22 cellular contexts compared by ENCODE assay signal in the genomic region with DNA sequence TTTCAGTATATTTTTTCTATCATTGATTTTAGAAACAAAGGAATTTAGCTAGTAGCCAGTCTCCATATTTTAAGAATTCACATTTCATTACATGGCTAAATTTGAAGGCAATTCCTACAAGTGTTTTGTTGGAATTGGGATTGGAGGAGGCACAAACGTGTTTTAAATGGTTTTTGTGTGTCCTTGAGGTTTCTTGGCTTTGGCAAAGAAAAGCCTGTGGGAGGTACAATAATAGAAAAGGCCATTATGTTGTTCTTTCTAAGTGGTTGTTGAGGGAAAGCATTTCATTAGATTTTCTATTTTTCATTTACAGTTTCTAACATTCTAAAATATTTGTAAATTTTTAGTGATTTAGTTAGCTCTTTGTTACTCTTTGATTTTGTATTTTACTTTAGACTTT.
DNase-seq lines count a peak whose midpoint lies in the region; ATAC-seq and TF ChIP-seq lines count a peak whose summit lies in the region.
"Had no signal": no experiment of that assay in that cellular context is flagged by ENCODE, and none has a peak within 500 bp of the region (broad histone marks: within the 10 kb centered on the region; RNA-seq: fewer than 3 reads in every experiment).

No MANE protein-coding gene starts in this region.

- no peaks in the 10 kb centered on the region for H3K9me3 ChIP-seq in HUES48 (ENCODE audit: control insufficient read depth, insufficient read depth, low read length)
- H3K9me3 ChIP-seq: esophagus muscularis mucosa, HAP-1, sigmoid colon, thoracic aorta, vagina had no signal

- intact Hi-C loops in lower leg skin (cut with DNase I; ENCODE audit: low total_unique reads), result no loop called here

- no peaks in the 10 kb centered on the region for H3K36me3 ChIP-seq in HUES48 (ENCODE audit: control insufficient read depth, insufficient read depth, low read length)
- H3K36me3 ChIP-seq: HAP-1, sigmoid colon, vagina had no signal

- no peak for TF ChIP-seq CTCF in lower leg skin (IDR thresholded peaks at IDR 0.05)

- no peak for TF ChIP-seq POLR2A in lower leg skin (IDR thresholded peaks at IDR 0.05)

- H3K4me1 ChIP-seq in HUES48 (ENCODE audit: control insufficient read depth, insufficient read depth, low read length), result peaks cover 21% of the 10 kb centered on the region
- H3K4me1 ChIP-seq: sigmoid colon, vagina had no signal

- WGBS in lower leg skin, 2 donors, result 33 to 50% methylated on average over 1 of the region's 1 CpG

- H3K27me3 ChIP-seq in HUES48 (ENCODE audit: control insufficient read depth, insufficient read depth, low read length), result no peaks in the 10 kb centered on the region
- H3K27me3 ChIP-seq: esophagus muscularis mucosa, sigmoid colon, vagina had no signal

- ATAC-seq in GM19463 (IDR thresholded peaks at IDR 0.05; ENCODE audit: unreplicated experiment), result no peak
- ATAC-seq: activated CD8-positive, alpha-beta T cell treated with anti-CD3 and anti-CD28 coated beads, Interleukin-2, amount 10 ng/mL, durations not matched to agents 7 days and 5 days had no signal

- H3K27ac ChIP-seq in HUES48 (ENCODE audit: low read depth, low read length) (peak overlapping the region; percentile 44), angular gyrus (ENCODE audit: low read depth, low read length) (peak overlapping the region; percentile 51)
- H3K27ac ChIP-seq: esophagus muscularis mucosa, sigmoid colon, thoracic aorta, vagina had no signal

- peak; percentile 5 for DNase-seq in fibroblast of peridontal ligament (ENCODE audit: extremely low read depth)
- peak; percentile 13 for DNase-seq in retina
- no peak for DNase-seq in activated naive CD4-positive, alpha-beta T cell treated with anti-CD3 and anti-CD28 coated beads, Interleukin-2, amount 50 U/mL, for 16 hours
- no peak for DNase-seq in lower leg skin (ENCODE audit: low spot score in 2 of 2)
- DNase-seq: activated CD4-positive, CD25-positive, alpha-beta regulatory T cell treated with anti-CD3 and anti-CD28 coated beads, Interleukin-2, amount 50 U/mL, for 72 hours; activated CD8-positive, alpha-beta T cell treated with anti-CD3 and anti-CD28 coated beads, Interleukin-2, amount 10 ng/mL, durations not matched to agents 7 days and 5 days; CD4-positive, CD25-positive, alpha-beta regulatory T cell; mammary epithelial cell; naive B cell; NCI-H2171 treated with DMSO at 0.1 percent for 48 hours; NCI-H774; OCI-M1; Right ventricle myocardium superior; sigmoid colon had no signal

- H3K4me3 ChIP-seq in HUES48 (ENCODE audit: low read depth, low read length) (no peak overlapping the region), lower leg skin (ENCODE audit: low read depth, poor library complexity, severe bottlenecking) (no peak overlapping the region)
- H3K4me3 ChIP-seq: esophagus muscularis mucosa, HAP-1, K562, sigmoid colon, thoracic aorta, vagina had no signal

- H3K9ac ChIP-seq in HUES48 (ENCODE audit: low read depth, low read length), result no peak overlapping the region

Comparison
In these comparisons a context has a peak if more than half of its experiments do, and no peak if none do; other contexts are left out.
1. DNase-seq: peak in fibroblast of peridontal ligament (single experiment) and retina (single experiment); none in activated naive CD4-positive, alpha-beta T cell treated with anti-CD3 and anti-CD28 coated beads, Interleukin-2, amount 50 U/mL, for 16 hours (single experiment) and lower leg skin (0 of 2).